In genomic region chr20:50386641-50386960, GRCh38 we compare ENCODE assay signal across 16 cellular contexts.
DNase-seq lines count a peak whose midpoint lies in the region; ATAC-seq and TF ChIP-seq lines count a peak whose summit lies in the region.
"Had no signal": no experiment of that assay in that cellular context is flagged by ENCODE, and none has a peak within 500 bp of the region (broad histone marks: within the 10 kb centered on the region; RNA-seq: fewer than 3 reads in every experiment).

No MANE protein-coding gene starts in this region.

- H3K4me3 Mint-ChIP-seq in stimulated activated naive CD8-positive, alpha-beta T cell treated with anti-CD3 and anti-CD28 coated beads, Interleukin-15, Interleukin-2, amounts not matched to agents 100 ng/mL and 50 ng/mL, for 24 hours = peak overlapping the region; percentile 33
- H3K4me3 Mint-ChIP-seq in T-helper 17 cell = peak overlapping the region; percentile 73
- H3K4me3 Mint-ChIP-seq in central memory CD8-positive, alpha-beta T cell = peak overlapping the region; percentile 51

- H3K36me3 Mint-ChIP-seq in stimulated activated naive CD8-positive, alpha-beta T cell treated with anti-CD3 and anti-CD28 coated beads, Interleukin-15, Interleukin-2, amounts not matched to agents 100 ng/mL and 50 ng/mL, for 24 hours (ENCODE audit: low read depth) = no peaks in the 10 kb centered on the region
- peaks cover 4% of the 10 kb centered on the region for H3K36me3 Mint-ChIP-seq in T-helper 17 cell (ENCODE audit: low read depth)
- peaks cover 9% of the 10 kb centered on the region for H3K36me3 Mint-ChIP-seq in central memory CD8-positive, alpha-beta T cell (ENCODE audit: insufficient read depth)

- H3K4me1 ChIP-seq in BE2C = no peaks in the 10 kb centered on the region
- H3K4me1 ChIP-seq: parathyroid adenoma had no signal

- no peak for ATAC-seq in stimulated activated naive CD8-positive, alpha-beta T cell treated with anti-CD3 and anti-CD28 coated beads, Interleukin-15, Interleukin-2, amounts not matched to agents 100 U/mL and 50 U/mL, for 24 hours
- no peak for ATAC-seq in T-helper 17 cell
- no peak for ATAC-seq in central memory CD8-positive, alpha-beta T cell (replicated peaks; ENCODE audit: extremely low read depth, poor library complexity, severe bottlenecking)
- ATAC-seq: PC-3, Right ventricle myocardium inferior had no signal

- peaks cover 63% of the 10 kb centered on the region for H3K4me1 Mint-ChIP-seq in stimulated activated naive CD8-positive, alpha-beta T cell treated with anti-CD3 and anti-CD28 coated beads, Interleukin-15, Interleukin-2, amounts not matched to agents 100 ng/mL and 50 ng/mL, for 24 hours (ENCODE audit: low read depth)
- H3K4me1 Mint-ChIP-seq in T-helper 17 cell = peaks cover 31% of the 10 kb centered on the region
- H3K4me1 Mint-ChIP-seq in central memory CD8-positive, alpha-beta T cell = peaks cover 64% of the 10 kb centered on the region

- no peaks in the 10 kb centered on the region for H3K27me3 ChIP-seq in BE2C
- H3K27me3 ChIP-seq: ascending aorta, right atrium auricular region, tibial artery had no signal

- H3K4me3 ChIP-seq in BE2C (ENCODE audit: low read depth, low read length) = no peak overlapping the region
- H3K4me3 ChIP-seq: ascending aorta, right atrium auricular region, tibial artery had no signal

- H3K9me3 ChIP-seq in T-helper 17 cell (ENCODE audit: control insufficient read depth, low read length, poor library complexity, severe bottlenecking) = no peaks in the 10 kb centered on the region
- H3K9me3 ChIP-seq in BE2C = no peaks in the 10 kb centered on the region
- H3K9me3 ChIP-seq: ascending aorta, right atrium auricular region, tibial artery had no signal

- TF ChIP-seq CTCF in BE2C (IDR thresholded peaks at IDR 0.05; ENCODE audit: low read depth, low read length) = no peak

- no peaks in the 10 kb centered on the region for H3K36me3 ChIP-seq in BE2C
- H3K36me3 ChIP-seq: ascending aorta, right atrium auricular region, tibial artery had no signal

- DNase-seq in stimulated activated naive CD8-positive, alpha-beta T cell treated with anti-CD3 and anti-CD28 coated beads, Interleukin-15, Interleukin-2, amounts not matched to agents 100 U/mL and 50 U/mL, for 24 hours = no peak
- DNase-seq in T-helper 17 cell = no peak
- no peak for DNase-seq in central memory CD8-positive, alpha-beta T cell (ENCODE audit: low spot score in 2 of 2)
- DNase-seq in NCI-H2029 treated with DMSO at 0.1 percent for 48 hours (lab: John Stamatoyannopoulos, UW) = no peak
- no peak for DNase-seq in BE2C
- DNase-seq in D341Med (ENCODE audit: low spot score) = no peak
- DNase-seq: DMS79, NCI-H1436 treated with DMSO at 0.1 percent for 48 hours, NCI-H524, PC-3, tibial artery had no signal

- H3K27ac Mint-ChIP-seq in stimulated activated naive CD8-positive, alpha-beta T cell treated with anti-CD3 and anti-CD28 coated beads, Interleukin-15, Interleukin-2, amounts not matched to agents 100 ng/mL and 50 ng/mL, for 24 hours = peak overlapping the region; percentile 43
- H3K27ac Mint-ChIP-seq in T-helper 17 cell = peak overlapping the region; percentile 85
- H3K27ac Mint-ChIP-seq in central memory CD8-positive, alpha-beta T cell (ENCODE audit: low read depth) = peak overlapping the region; percentile 81

- H3K9me3 Mint-ChIP-seq in stimulated activated naive CD8-positive, alpha-beta T cell treated with anti-CD3 and anti-CD28 coated beads, Interleukin-15, Interleukin-2, amounts not matched to agents 100 ng/mL and 50 ng/mL, for 24 hours = no peaks in the 10 kb centered on the region
- H3K9me3 Mint-ChIP-seq in central memory CD8-positive, alpha-beta T cell = no peaks in the 10 kb centered on the region

- peaks cover 12% of the 10 kb centered on the region for H3K27me3 Mint-ChIP-seq in stimulated activated naive CD8-positive, alpha-beta T cell treated with anti-CD3 and anti-CD28 coated beads, Interleukin-15, Interleukin-2, amounts not matched to agents 100 ng/mL and 50 ng/mL, for 24 hours
- H3K27me3 Mint-ChIP-seq in T-helper 17 cell = no peaks in the 10 kb centered on the region
- no peaks in the 10 kb centered on the region for H3K27me3 Mint-ChIP-seq in central memory CD8-positive, alpha-beta T cell
